5 cellular contexts compared by ENCODE assay signal in genomic region chr20:897436-897835, GRCh38. TPM values are rescaled to one million over a fixed set of nuclear protein-coding genes. Genes with fewer than 3 reads are reported as not detected.
"Had no signal": no experiment of that assay in that cellular context is flagged by ENCODE, and none has a peak within 500 bp of the region (broad histone marks: within the 10 kb centered on the region; RNA-seq: fewer than 3 reads in every experiment).

No MANE protein-coding gene starts in this region.

RNA-seq across cellular contexts. Expression of gene ANGPT4, which starts 18.7 kb away (rescaled TPM):
- total RNA-seq: K562, M059J, PC-3, Right ventricle myocardium superior, SK-MEL-5 had no signal
- polyA plus RNA-seq: K562 had no signal
